15 cellular contexts compared by ENCODE assay signal in genomic region chr7:99453105-99453504, GRCh38. TPM values are rescaled to one million over a fixed set of nuclear protein-coding genes. Genes with fewer than 3 reads are reported as not detected.
A peak's percentile ranks its signal among the peaks of the same experiment; 100 is the strongest.
DNase-seq lines count a peak whose midpoint lies in the region; ATAC-seq and TF ChIP-seq lines count a peak whose summit lies in the region.
"Had no signal": no experiment of that assay in that cellular context is flagged by ENCODE, and none has a peak within 500 bp of the region (broad histone marks: within the 10 kb centered on the region; RNA-seq: fewer than 3 reads in every experiment).

No MANE protein-coding gene starts in this region.

- no peaks in the 10 kb centered on the region for H3K9me3 ChIP-seq in Caco-2
- H3K9me3 ChIP-seq: HAP-1, SJCRH30 had no signal

- no TSS peak for BruUV-seq in Caco-2 (replicated peaks; lab: Mats Ljungman, UMichigan)

- H3K4me1 ChIP-seq in Caco-2 (no peaks in the 10 kb centered on the region), foreskin keratinocyte (no peaks in the 10 kb centered on the region)
- H3K4me1 ChIP-seq: HAP-1, SJCRH30 had no signal

- H3K27ac ChIP-seq in foreskin keratinocyte: no peak overlapping the region
- H3K27ac ChIP-seq: SJCRH30 had no signal

- H3K27me3 Mint-ChIP-seq in Caco-2 (ENCODE audit: insufficient read depth, unreplicated experiment): no peaks in the 10 kb centered on the region
- H3K27me3 Mint-ChIP-seq: CD4-positive, alpha-beta memory T cell; IgD-negative memory B cell had no signal

- peaks cover 92% of the 10 kb centered on the region for H3K36me3 Mint-ChIP-seq in Caco-2 (ENCODE audit: insufficient read depth, unreplicated experiment)
- H3K36me3 Mint-ChIP-seq: IgD-negative memory B cell had no signal

- H3K27me3 ChIP-seq in Caco-2 (replicated peaks; ENCODE audit: control insufficient read depth, insufficient read depth, low read length) (no peaks in the 10 kb centered on the region), foreskin keratinocyte (no peaks in the 10 kb centered on the region)
- H3K27me3 ChIP-seq: SJCRH30 had no signal

- intact Hi-C loops in Caco-2 (cut with micrococcal nuclease; ENCODE audit: unreplicated experiment): no loop called here

- peak; percentile 8 for ATAC-seq in foreskin keratinocyte
- no peak for ATAC-seq in GM21529 (IDR thresholded peaks at IDR 0.05; ENCODE audit: unreplicated experiment)
- no peak for ATAC-seq in GM21576 (IDR thresholded peaks at IDR 0.05; ENCODE audit: unreplicated experiment)

- TF ChIP-seq CTCF in Caco-2 (IDR thresholded peaks at IDR 0.05; ENCODE audit: insufficient read depth in 1 of 2, low read depth in 1 of 2, low read length in 1 of 2, severe bottlenecking in 1 of 2, unreplicated experiment in 1 of 2): no peak
- TF ChIP-seq CTCF in foreskin keratinocyte (conservative IDR thresholded peaks at IDR 0.05): no peak

- peak overlapping the region; percentile 39 for H3K27ac Mint-ChIP-seq in Caco-2 (ENCODE audit: unreplicated experiment)

- peaks cover 12% of the 10 kb centered on the region for H3K4me1 Mint-ChIP-seq in Caco-2 (ENCODE audit: low read depth, unreplicated experiment)
- H3K4me1 Mint-ChIP-seq: IgD-negative memory B cell had no signal

- POLR2A ChIA-PET in Caco-2 (lab: Charles Lee): no interaction called here

- CTCF ChIA-PET in Caco-2 (lab: Charles Lee): no interaction called here

- no peaks in the 10 kb centered on the region for H3K9me3 Mint-ChIP-seq in Caco-2 (ENCODE audit: unreplicated experiment)
- H3K9me3 Mint-ChIP-seq: CD4-positive, alpha-beta memory T cell; IgD-negative memory B cell had no signal

- H3K4me3 Mint-ChIP-seq in Caco-2 (ENCODE audit: unreplicated experiment): no peak overlapping the region
- H3K4me3 Mint-ChIP-seq: CD4-positive, alpha-beta memory T cell; IgD-negative memory B cell had no signal

- DNase-seq in Caco-2: no peak
- no peak for DNase-seq in foreskin keratinocyte
- DNase-seq in islet precursor cell: peak; percentile 51
- DNase-seq in iPS-NIHi7 (ENCODE audit: extremely low spot score): no peak
- DNase-seq: CD4-positive, alpha-beta memory T cell; GF-D8; NCI-H187; NCI-H345; NCI-H526; SJCRH30 had no signal

- no peak for TF ChIP-seq RAD21 in Ishikawa (IDR thresholded peaks at IDR 0.05; ENCODE audit: low read depth)

- H3K4me3 ChIP-seq in Caco-2 (ENCODE audit: low read depth, low read length): no peak overlapping the region
- H3K4me3 ChIP-seq: HAP-1, SJCRH30 had no signal

- no peak for TF ChIP-seq EP300 in Ishikawa (IDR thresholded peaks at IDR 0.05; ENCODE audit: borderline replicate concordance)

- H3K36me3 ChIP-seq in Caco-2 (ENCODE audit: control insufficient read depth, insufficient read depth, low read length): peaks cover 11% of the 10 kb centered on the region

TF ChIP-seq in Ishikawa, 13 proteins besides CTCF, POLR2A, EP300 and RAD21:
- TF ChIP-seq, protein P1, sequence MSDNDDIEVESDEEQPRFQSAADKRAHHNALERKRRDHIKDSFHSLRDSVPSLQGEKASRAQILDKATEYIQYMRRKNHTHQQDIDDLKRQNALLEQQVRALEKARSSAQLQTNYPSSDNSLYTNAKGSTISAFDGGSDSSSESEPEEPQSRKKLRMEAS (IDR thresholded peaks at IDR 0.05): peak; percentile 41; the same call in 1 of the 2 replicates
- TF ChIP-seq FOXM1 (IDR thresholded peaks at IDR 0.05; ENCODE audit: borderline replicate concordance, low read depth): no peak
- TF ChIP-seq TAF1 (IDR thresholded peaks at IDR 0.05; ENCODE audit: low read depth): no peak
- TF ChIP-seq TCF12 (IDR thresholded peaks at IDR 0.05; ENCODE audit: low read depth): peak; percentile 30; the same call in 1 of the 2 replicates
- TF ChIP-seq ZBTB7A (IDR thresholded peaks at IDR 0.05; ENCODE audit: low read depth): 0 out of 2 replicates have a peak, but pooled peaks have one; percentile 18
- TF ChIP-seq NFIC (IDR thresholded peaks at IDR 0.05): peak; percentile 70

RNA-seq across cellular contexts. Expression of gene ATP5MF, which starts 12.9 kb away (rescaled TPM):
- total RNA-seq in Caco-2 (2022) (554 and 595 TPM in 2 replicates), foreskin keratinocyte (574 and 629 TPM in 2 replicates)
- 1,137 and 1,181 TPM in 2 replicates for polyA plus RNA-seq in foreskin keratinocyte

RNA-seq across cellular contexts. Expression of gene CPSF4, which starts 14.4 kb away (rescaled TPM):
- total RNA-seq in Caco-2 (2022) (133 and 158 TPM in 2 replicates), foreskin keratinocyte (37.1 and 38.1 TPM in 2 replicates)
- 39.7 and 41.8 TPM in 2 replicates for polyA plus RNA-seq in foreskin keratinocyte

RNA-seq across cellular contexts. Expression of gene PTCD1, which starts 14.5 kb away (rescaled TPM):
- total RNA-seq in Caco-2 (2022) (59.6 TPM in 2 replicates), foreskin keratinocyte (5.1 and 5.3 TPM in 2 replicates)
- 3.1 and 3.3 TPM in 2 replicates for polyA plus RNA-seq in foreskin keratinocyte

RNA-seq across cellular contexts. Expression of gene ZNF789, which starts 19.6 kb away (rescaled TPM):
- total RNA-seq in Caco-2 (2022) (30.1 and 32.3 TPM in 2 replicates), foreskin keratinocyte (4.2 and 6.1 TPM in 2 replicates)
- polyA plus RNA-seq in foreskin keratinocyte: 2.4 and 2.8 TPM in 2 replicates

RNA-seq across cellular contexts. Expression of gene BUD31, which starts 44.3 kb away (rescaled TPM):
- total RNA-seq in Caco-2 (2022) (199 and 220 TPM in 2 replicates), foreskin keratinocyte (111 and 122 TPM in 2 replicates)
- 140 and 156 TPM in 2 replicates for polyA plus RNA-seq in foreskin keratinocyte
